In the genomic region with DNA sequence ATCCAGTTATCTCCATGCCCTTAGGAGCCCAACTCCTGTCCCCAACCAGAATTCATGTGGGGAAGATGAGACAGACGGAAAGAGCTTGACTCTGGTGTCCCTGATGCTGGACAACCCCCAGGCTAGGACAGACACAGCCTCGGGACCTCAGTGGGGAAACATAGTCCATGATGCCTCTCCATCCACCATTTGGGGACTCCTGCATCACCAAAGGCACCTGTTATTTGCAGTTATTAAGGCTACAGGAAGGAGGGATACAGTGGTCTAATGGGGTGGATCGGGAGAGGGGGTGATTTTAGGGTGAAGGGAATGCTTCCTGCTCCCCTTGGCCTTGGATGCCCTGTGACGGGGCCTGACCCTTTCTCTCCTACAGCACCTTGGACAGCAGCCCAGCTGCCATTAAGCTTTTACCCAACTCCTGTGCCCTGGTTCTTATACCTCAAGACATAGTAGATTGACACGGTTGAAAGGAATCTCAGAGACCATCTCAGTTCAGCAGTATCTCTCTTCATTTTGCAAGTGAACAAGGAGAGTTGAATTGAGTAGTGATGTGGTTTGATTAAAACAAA, we compare ENCODE assay signal across 1 cellular context.
TF ChIP-seq lines count a peak whose summit lies in the region.

No MANE protein-coding gene starts in this region.

TF ChIP-seq in GM12878, 131 proteins besides CTCF, POLR2A, EP300 and RAD21:
- TF ChIP-seq, protein P1, sequence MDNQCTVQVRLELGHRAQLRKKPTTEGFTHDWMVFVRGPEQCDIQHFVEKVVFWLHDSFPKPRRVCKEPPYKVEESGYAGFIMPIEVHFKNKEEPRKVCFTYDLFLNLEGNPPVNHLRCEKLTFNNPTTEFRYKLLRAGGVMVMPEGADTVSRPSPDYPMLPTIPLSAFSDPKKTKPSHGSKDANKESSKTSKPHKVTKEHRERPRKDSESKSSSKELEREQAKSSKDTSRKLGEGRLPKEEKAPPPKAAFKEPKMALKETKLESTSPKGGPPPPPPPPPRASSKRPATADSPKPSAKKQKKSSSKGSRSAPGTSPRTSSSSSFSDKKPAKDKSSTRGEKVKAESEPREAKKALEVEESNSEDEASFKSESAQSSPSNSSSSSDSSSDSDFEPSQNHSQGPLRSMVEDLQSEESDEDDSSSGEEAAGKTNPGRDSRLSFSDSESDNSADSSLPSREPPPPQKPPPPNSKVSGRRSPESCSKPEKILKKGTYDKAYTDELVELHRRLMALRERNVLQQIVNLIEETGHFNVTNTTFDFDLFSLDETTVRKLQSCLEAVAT (IDR thresholded peaks at IDR 0.05): no peak
- TF ChIP-seq, protein P2, sequence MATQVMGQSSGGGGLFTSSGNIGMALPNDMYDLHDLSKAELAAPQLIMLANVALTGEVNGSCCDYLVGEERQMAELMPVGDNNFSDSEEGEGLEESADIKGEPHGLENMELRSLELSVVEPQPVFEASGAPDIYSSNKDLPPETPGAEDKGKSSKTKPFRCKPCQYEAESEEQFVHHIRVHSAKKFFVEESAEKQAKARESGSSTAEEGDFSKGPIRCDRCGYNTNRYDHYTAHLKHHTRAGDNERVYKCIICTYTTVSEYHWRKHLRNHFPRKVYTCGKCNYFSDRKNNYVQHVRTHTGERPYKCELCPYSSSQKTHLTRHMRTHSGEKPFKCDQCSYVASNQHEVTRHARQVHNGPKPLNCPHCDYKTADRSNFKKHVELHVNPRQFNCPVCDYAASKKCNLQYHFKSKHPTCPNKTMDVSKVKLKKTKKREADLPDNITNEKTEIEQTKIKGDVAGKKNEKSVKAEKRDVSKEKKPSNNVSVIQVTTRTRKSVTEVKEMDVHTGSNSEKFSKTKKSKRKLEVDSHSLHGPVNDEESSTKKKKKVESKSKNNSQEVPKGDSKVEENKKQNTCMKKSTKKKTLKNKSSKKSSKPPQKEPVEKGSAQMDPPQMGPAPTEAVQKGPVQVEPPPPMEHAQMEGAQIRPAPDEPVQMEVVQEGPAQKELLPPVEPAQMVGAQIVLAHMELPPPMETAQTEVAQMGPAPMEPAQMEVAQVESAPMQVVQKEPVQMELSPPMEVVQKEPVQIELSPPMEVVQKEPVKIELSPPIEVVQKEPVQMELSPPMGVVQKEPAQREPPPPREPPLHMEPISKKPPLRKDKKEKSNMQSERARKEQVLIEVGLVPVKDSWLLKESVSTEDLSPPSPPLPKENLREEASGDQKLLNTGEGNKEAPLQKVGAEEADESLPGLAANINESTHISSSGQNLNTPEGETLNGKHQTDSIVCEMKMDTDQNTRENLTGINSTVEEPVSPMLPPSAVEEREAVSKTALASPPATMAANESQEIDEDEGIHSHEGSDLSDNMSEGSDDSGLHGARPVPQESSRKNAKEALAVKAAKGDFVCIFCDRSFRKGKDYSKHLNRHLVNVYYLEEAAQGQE (IDR thresholded peaks at IDR 0.05; ENCODE audit: low read depth, low read length): peak; percentile 83
- TF ChIP-seq TCF7 (IDR thresholded peaks at IDR 0.05; ENCODE audit: borderline replicate concordance): no peak
